ENCODE assay signal across 9 cellular contexts in the genomic region with DNA sequence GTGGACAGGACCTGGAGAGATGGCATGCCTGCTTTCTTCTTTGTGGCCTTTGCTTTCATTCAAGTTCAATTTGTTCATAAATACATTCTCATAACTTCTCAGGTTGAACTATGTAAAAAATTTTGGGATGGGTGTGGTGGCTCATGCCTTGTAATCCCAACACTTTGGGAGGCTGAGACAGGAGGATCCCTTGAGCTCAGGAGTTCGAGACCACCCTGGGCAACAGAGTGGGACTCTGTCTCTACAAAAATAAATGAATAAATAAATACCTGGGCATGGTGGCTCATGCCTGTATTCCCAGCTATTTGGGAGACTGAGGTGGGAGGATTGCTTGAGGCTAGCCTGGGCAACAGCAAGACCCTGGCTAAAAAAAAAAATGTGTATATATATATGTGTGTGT. TPM values are rescaled to one million over a fixed set of nuclear protein-coding genes. Genes with fewer than 3 reads are reported as not detected.
A peak's percentile ranks its signal among the peaks of the same experiment; 100 is the strongest.
DNase-seq lines count a peak whose midpoint lies in the region; ATAC-seq and TF ChIP-seq lines count a peak whose summit lies in the region.
"Had no signal": no experiment of that assay in that cellular context is flagged by ENCODE, and none has a peak within 500 bp of the region (broad histone marks: within the 10 kb centered on the region; RNA-seq: fewer than 3 reads in every experiment).

No MANE protein-coding gene starts in this region.

- H3K27ac Mint-ChIP-seq in Caco-2 (ENCODE audit: unreplicated experiment), result peak overlapping the region; percentile 83
- peak overlapping the region; percentile 32 for H3K27ac Mint-ChIP-seq in T-helper 17 cell

- H3K4me1 Mint-ChIP-seq in Caco-2 (ENCODE audit: low read depth, unreplicated experiment) (peaks cover 30% of the 10 kb centered on the region), T-helper 17 cell (peaks cover 36% of the 10 kb centered on the region)

- H3K9me3 ChIP-seq in Caco-2 (no peaks in the 10 kb centered on the region), T-helper 17 cell (ENCODE audit: control insufficient read depth, low read length, poor library complexity, severe bottlenecking) (no peaks in the 10 kb centered on the region)

- H3K4me1 ChIP-seq in Caco-2, result peaks cover 8% of the 10 kb centered on the region; the same call in 1 of the 2 replicates

- no peak for TF ChIP-seq CTCF in Caco-2 (IDR thresholded peaks at IDR 0.05; ENCODE audit: insufficient read depth in 1 of 2, low read depth in 1 of 2, low read length in 1 of 2, severe bottlenecking in 1 of 2, unreplicated experiment in 1 of 2)
- no peak for TF ChIP-seq CTCF in fibroblast of villous mesenchyme (IDR thresholded peaks at IDR 0.05; ENCODE audit: insufficient read depth, low read depth, low read length)
- TF ChIP-seq CTCF in retinal pigment epithelial cell (conservative IDR thresholded peaks at IDR 0.05; ENCODE audit: low read depth, low read length), result no peak
- no peak for TF ChIP-seq CTCF in GM10248 (IDR thresholded peaks at IDR 0.05; ENCODE audit: control extremely low read depth, extremely low read depth, low read depth, missing control alignments)

- DNase-seq in Caco-2 (no peak), T-helper 17 cell (no peak), fibroblast of villous mesenchyme (ENCODE audit: low read depth) (no peak), retinal pigment epithelial cell (ENCODE audit: low read depth) (no peak), ecto neural progenitor cell (ENCODE audit: low spot score) (no peak), GM10248 (ENCODE audit: extremely low spot score) (no peak)
- DNase-seq: stimulated activated CD8-positive, alpha-beta memory T cell treated with anti-CD3 and anti-CD28 coated beads, Interleukin-4, amount 100 ng/mL, for 48 hours had no signal

- no peaks in the 10 kb centered on the region for H3K9me3 Mint-ChIP-seq in Caco-2 (ENCODE audit: unreplicated experiment)

- peaks cover 17% of the 10 kb centered on the region for H3K36me3 Mint-ChIP-seq in Caco-2 (ENCODE audit: insufficient read depth, unreplicated experiment)
- no peaks in the 10 kb centered on the region for H3K36me3 Mint-ChIP-seq in T-helper 17 cell (ENCODE audit: low read depth)

- intact Hi-C loops in Caco-2 (cut with micrococcal nuclease; ENCODE audit: unreplicated experiment), result loop anchor here (5.0 kb wide), 1 partner anchor 60 kb away; no protein-coding TSS in a partner anchor

- no peak overlapping the region for H3K4me3 ChIP-seq in Caco-2 (ENCODE audit: low read depth, low read length)
- H3K4me3 ChIP-seq in fibroblast of villous mesenchyme (ENCODE audit: low read depth, low read length), result peak overlapping the region; percentile 98
- H3K4me3 ChIP-seq in retinal pigment epithelial cell (ENCODE audit: low read length), result peak overlapping the region; percentile 95

- no peak for ATAC-seq in T-helper 17 cell
- no peak for ATAC-seq in GM19035 (IDR thresholded peaks at IDR 0.05; ENCODE audit: unreplicated experiment)
- ATAC-seq in HG03139 (IDR thresholded peaks at IDR 0.05; ENCODE audit: unreplicated experiment), result no peak

- CTCF ChIA-PET in Caco-2 (lab: Charles Lee), result interaction anchor here (0.6 to 0.7 kb wide), 2 partner anchors 47 to 206 kb away, joined by 3 to 8 read pairs; no protein-coding TSS in a partner anchor
- CTCF ChIA-PET in GM10248 (lab: Yijun Ruan, JAX), result interaction anchor here (1.5 to 4.2 kb wide), 3 partner anchors 9 to 125 kb away, joined by 5 to 45 read pairs (median 6); no protein-coding TSS in a partner anchor

- BruUV-seq in Caco-2 (replicated peaks; lab: Mats Ljungman, UMichigan), result no TSS peak

- H3K27me3 ChIP-seq in Caco-2 (replicated peaks; ENCODE audit: control insufficient read depth, insufficient read depth, low read length), result no peaks in the 10 kb centered on the region

- H3K27me3 Mint-ChIP-seq in Caco-2 (ENCODE audit: insufficient read depth, unreplicated experiment) (no peaks in the 10 kb centered on the region), T-helper 17 cell (no peaks in the 10 kb centered on the region)

- H3K36me3 ChIP-seq in Caco-2 (ENCODE audit: control insufficient read depth, insufficient read depth, low read length), result no peaks in the 10 kb centered on the region

- peak overlapping the region; percentile 95 for H3K4me3 Mint-ChIP-seq in Caco-2 (ENCODE audit: unreplicated experiment)
- H3K4me3 Mint-ChIP-seq in T-helper 17 cell, result peak overlapping the region; percentile 84

- POLR2A ChIA-PET in Caco-2 (lab: Charles Lee) (interaction anchor here (0.6 kb wide), 1 partner anchor 539 kb away, joined by 3 read pairs; no protein-coding TSS in a partner anchor), GM10248 (lab: Yijun Ruan, JAX) (no interaction called here)

RNA-seq across cellular contexts. Expression of a gene that starts 2.1 kb away (rescaled TPM):
- total RNA-seq in Caco-2 (2022), result 41.1 and 43.6 TPM in 2 replicates
- total RNA-seq in T-helper 17 cell, result 10 to 100 TPM; 10.9 to 13.3 TPM
- total RNA-seq in fibroblast of villous mesenchyme, result 24.8 and 36.3 TPM in 2 replicates
